In the genomic region with DNA sequence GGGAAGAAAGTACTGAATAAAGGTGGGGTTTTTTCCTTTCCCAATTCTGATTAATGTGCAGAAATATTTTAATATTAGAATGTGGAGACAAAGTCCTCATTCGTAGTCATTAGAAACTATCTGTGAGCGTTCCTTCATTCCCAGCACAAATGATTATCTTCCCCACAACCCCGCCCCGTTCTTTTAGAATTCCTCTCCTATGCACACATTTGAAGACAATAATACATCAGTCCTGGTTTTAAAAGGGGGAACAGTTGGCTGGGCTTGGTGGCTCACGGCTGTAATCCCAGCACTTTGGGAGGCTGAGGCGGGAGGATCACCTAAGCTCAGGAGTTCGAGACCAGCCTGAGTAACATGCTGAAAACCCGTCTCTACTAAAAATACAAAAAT, we compare ENCODE assay signal across 1 cellular context.
TF ChIP-seq lines count a peak whose summit lies in the region.

No MANE protein-coding gene starts in this region.

TF ChIP-seq in liver, 16 proteins besides CTCF, POLR2A, EP300 and RAD21 (continued from another document):
- TF ChIP-seq, protein P1, sequence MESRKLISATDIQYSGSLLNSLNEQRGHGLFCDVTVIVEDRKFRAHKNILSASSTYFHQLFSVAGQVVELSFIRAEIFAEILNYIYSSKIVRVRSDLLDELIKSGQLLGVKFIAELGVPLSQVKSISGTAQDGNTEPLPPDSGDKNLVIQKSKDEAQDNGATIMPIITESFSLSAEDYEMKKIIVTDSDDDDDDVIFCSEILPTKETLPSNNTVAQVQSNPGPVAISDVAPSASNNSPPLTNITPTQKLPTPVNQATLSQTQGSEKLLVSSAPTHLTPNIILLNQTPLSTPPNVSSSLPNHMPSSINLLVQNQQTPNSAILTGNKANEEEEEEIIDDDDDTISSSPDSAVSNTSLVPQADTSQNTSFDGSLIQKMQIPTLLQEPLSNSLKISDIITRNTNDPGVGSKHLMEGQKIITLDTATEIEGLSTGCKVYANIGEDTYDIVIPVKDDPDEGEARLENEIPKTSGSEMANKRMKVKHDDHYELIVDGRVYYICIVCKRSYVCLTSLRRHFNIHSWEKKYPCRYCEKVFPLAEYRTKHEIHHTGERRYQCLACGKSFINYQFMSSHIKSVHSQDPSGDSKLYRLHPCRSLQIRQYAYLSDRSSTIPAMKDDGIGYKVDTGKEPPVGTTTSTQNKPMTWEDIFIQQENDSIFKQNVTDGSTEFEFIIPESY (IDR thresholded peaks at IDR 0.05): no peak
